8 cellular contexts compared by ENCODE assay signal in the genomic region with DNA sequence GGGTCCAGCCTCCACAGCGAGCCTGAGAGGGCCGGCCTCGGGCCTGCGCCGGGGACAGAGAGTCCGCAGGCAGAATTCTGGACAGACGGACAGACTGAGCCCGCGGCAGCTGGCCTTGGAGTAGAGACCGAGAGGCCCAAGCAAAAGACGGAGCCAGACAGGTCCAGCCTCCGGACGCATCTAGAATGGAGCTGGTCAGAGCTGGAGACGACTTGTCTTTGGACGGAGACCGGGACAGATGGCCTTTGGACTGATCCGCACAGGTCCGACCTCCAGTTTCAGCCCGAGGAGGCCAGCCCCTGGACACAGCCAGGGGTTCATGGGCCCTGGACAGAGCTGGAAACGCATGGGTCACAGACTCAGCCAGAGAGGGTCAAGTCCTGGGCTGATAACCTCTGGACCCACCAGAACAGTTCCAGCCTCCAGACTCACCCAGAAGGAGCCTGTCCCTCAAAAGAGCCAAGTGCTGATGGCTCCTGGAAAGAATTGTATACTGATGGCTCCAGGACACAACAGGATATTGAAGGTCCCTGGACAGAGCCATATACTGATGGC. TPM values are rescaled to one million over a fixed set of nuclear protein-coding genes. Genes with fewer than 3 reads are reported as not detected.
A peak's percentile ranks its signal among the peaks of the same experiment; 100 is the strongest.
DNase-seq lines count a peak whose midpoint lies in the region; ATAC-seq and TF ChIP-seq lines count a peak whose summit lies in the region.

No MANE protein-coding gene starts in this region.

- H3K4me3 ChIP-seq in mucosa of descending colon: peak overlapping the region; percentile 69

- no peaks in the 10 kb centered on the region for H3K9me3 ChIP-seq in mucosa of descending colon

- H3K27me3 Mint-ChIP-seq in Calu3 (ENCODE audit: unreplicated experiment) (no peaks in the 10 kb centered on the region), chondrocyte (ENCODE audit: low read depth) (no peaks in the 10 kb centered on the region)

- H3K9me3 Mint-ChIP-seq in Calu3 (ENCODE audit: low read depth, unreplicated experiment) (no peaks in the 10 kb centered on the region), chondrocyte (ENCODE audit: low read depth) (no peaks in the 10 kb centered on the region)

- peak overlapping the region; percentile 93 for H3K27ac Mint-ChIP-seq in Calu3 (ENCODE audit: unreplicated experiment)
- peak overlapping the region; percentile 100 for H3K27ac Mint-ChIP-seq in chondrocyte (ENCODE audit: unreplicated experiment)

- no peak for TF ChIP-seq CTCF in Calu3 (IDR thresholded peaks at IDR 0.05; ENCODE audit: unreplicated experiment)
- no peak for TF ChIP-seq CTCF in chondrocyte (IDR thresholded peaks at IDR 0.05)
- no peak for TF ChIP-seq CTCF in mucosa of descending colon (IDR thresholded peaks at IDR 0.05)

- no peak for DNase-seq in Calu3
- peak; percentile 8 for DNase-seq in KBM-7
- DNase-seq in chondrocyte (ENCODE audit: low spot score): no peak
- peak in 1 of 3 donors; percentile 56 for DNase-seq in mucosa of descending colon
- no peak for DNase-seq in NCI-H2081 treated with DMSO at 0.1 percent for 48 hours (lab: John Stamatoyannopoulos, UW)
- DNase-seq in H4 (ENCODE audit: low spot score): no peak
- DNase-seq in NCI-H1048 (lab: John Stamatoyannopoulos, UW): no peak

- H3K4me1 ChIP-seq in mucosa of descending colon (ENCODE audit: low read depth): peaks cover 35% of the 10 kb centered on the region

- H3K36me3 Mint-ChIP-seq in Calu3 (ENCODE audit: insufficient read depth, unreplicated experiment) (peaks cover 96% of the 10 kb centered on the region), chondrocyte (ENCODE audit: low read depth) (peaks cover 13% of the 10 kb centered on the region)

- peak overlapping the region; percentile 78 for H3K4me3 Mint-ChIP-seq in Calu3 (ENCODE audit: low read depth, unreplicated experiment)
- H3K4me3 Mint-ChIP-seq in chondrocyte (ENCODE audit: unreplicated experiment): peak overlapping the region; percentile 97

- BruUV-seq in Calu3 (replicated peaks; lab: Mats Ljungman, UMichigan): TSS peak; percentile 30

- H3K4me1 Mint-ChIP-seq in Calu3 (ENCODE audit: low read depth, unreplicated experiment) (peaks cover 34% of the 10 kb centered on the region), chondrocyte (ENCODE audit: low read depth) (peaks cover 59% of the 10 kb centered on the region)

- ATAC-seq in mucosa of descending colon (no peak), GM21723 (IDR thresholded peaks at IDR 0.05; ENCODE audit: unreplicated experiment) (no peak)

- no peaks in the 10 kb centered on the region for H3K36me3 ChIP-seq in mucosa of descending colon (ENCODE audit: low read depth)

- CTCF ChIA-PET in Calu3 (lab: Charles Lee): interaction anchor here (2.0 to 2.1 kb wide), 2 partner anchors 33 to 60 kb away, joined by 7 to 8 read pairs; partner anchors contain the start of genes ACTMAP and RAB4B

- intact Hi-C loops in Calu3 (cut with micrococcal nuclease; ENCODE audit: unreplicated experiment) (loop anchor here (5.0 kb wide), 1 partner anchor 35 kb away; the partner anchor contains the start of genes ACTMAP and SNRPA), mucosa of descending colon (cut with DNase I, micrococcal nuclease) (no loop called here)

- in situ Hi-C loops in KBM-7 (cut with MboI; ENCODE audit: low pct_unique_long_range_greater_than_20kb, low sequenced_read_pairs): no loop called here

RNA-seq across cellular contexts. Expression of gene ITPKC, which starts 0.5 kb away (rescaled TPM):
- total RNA-seq in Calu3 (2022) (25.3 and 32.0 TPM in 2 replicates), chondrocyte (12.2 to 16.5 TPM (median 16.4 TPM) in 3 replicates), mucosa of descending colon (10 to 100 TPM; 22.1 to 26.1 (median 23.2) TPM)
- total RNA-seq in H4 (2014; rRNA removed; shearing (Covaris generic)): 4.0 and 5.1 TPM in 2 replicates

RNA-seq across cellular contexts. Expression of gene COQ8B, which starts 0.7 kb away (rescaled TPM):
- total RNA-seq in Calu3 (2022) (55.9 and 62.7 TPM in 2 replicates), chondrocyte (26.8 to 36.8 TPM (median 29.7 TPM) in 3 replicates), mucosa of descending colon (10 to 100 TPM; 29.9 to 49.2 (median 39.3) TPM)
- 11.9 and 19.1 TPM in 2 replicates for total RNA-seq in H4 (2014; rRNA removed; shearing (Covaris generic))

RNA-seq across cellular contexts. Expression of gene NUMBL, which starts 27.0 kb away (rescaled TPM):
- total RNA-seq in Calu3 (2022): 21.4 and 25.3 TPM in 2 replicates
- total RNA-seq in chondrocyte: 104 to 121 TPM (median 117 TPM) in 3 replicates
- total RNA-seq in mucosa of descending colon: 10 to 100 TPM; 10.2 to 39.7 (median 16.9) TPM
- total RNA-seq in H4 (2014; rRNA removed; shearing (Covaris generic)): 18.4 TPM in 2 replicates

RNA-seq across cellular contexts. Expression of gene ACTMAP, which starts 32.9 kb away (rescaled TPM):
- total RNA-seq in Calu3 (2022) (17.8 and 20.2 TPM in 2 replicates), chondrocyte (7.4 to 11.3 TPM (median 10.4 TPM) in 3 replicates), mucosa of descending colon (10 to 100 TPM; 10.9 to 16.7 (median 13.8) TPM)
- total RNA-seq in H4 (2014; rRNA removed; shearing (Covaris generic)): 0.21 and 0.39 TPM in 2 replicates

RNA-seq across cellular contexts. Expression of gene SNRPA, which starts 33.6 kb away (rescaled TPM):
- total RNA-seq in Calu3 (2022): 95.4 and 102 TPM in 2 replicates
- total RNA-seq in chondrocyte: 34.9 to 64.6 TPM (median 37.0 TPM) in 3 replicates
- total RNA-seq in mucosa of descending colon: 10 to 100 TPM; 54.0 to 81.7 (median 59.9) TPM
- 42.3 and 71.7 TPM in 2 replicates for total RNA-seq in H4 (2014; rRNA removed; shearing (Covaris generic))
